ENCODE assay signal across 1 cellular context in the genomic region with DNA sequence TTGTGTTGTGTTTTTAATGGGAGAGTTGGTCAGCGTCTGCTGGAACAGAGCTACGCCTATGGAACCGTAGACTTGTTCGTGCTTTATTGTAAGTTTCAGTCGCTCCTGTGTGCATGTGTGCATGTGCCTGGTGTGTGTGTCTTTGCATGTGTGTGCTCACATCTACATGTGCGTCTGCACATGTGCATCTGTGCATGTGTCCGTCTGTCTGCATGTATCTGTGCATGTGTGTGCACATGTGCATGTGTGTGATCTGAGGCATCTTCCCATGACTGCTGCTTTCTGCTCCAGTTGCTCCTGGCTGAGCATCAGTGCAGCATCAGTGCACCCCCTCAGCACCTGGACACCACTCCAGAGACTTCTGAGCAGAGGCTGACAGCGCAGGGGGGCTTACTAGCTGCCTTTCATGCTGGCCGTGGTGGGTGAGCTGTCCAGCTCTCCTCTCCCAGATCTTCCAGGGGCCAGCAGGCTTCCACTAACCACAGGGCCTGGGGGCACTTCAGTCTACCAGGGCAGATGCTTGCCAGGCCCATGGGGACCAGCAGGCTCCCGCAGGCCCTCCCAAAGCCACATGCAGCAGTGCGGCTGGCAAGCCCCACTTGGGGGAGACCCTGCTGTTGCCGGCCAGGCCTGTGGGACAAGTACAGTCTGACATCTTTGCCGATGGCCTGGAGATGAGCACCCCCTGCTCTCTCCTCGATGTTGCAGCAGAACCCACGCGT.
TF ChIP-seq lines count a peak whose summit lies in the region.

No MANE protein-coding gene starts in this region.

TF ChIP-seq in endothelial cell of umbilical vein, 7 proteins besides CTCF, POLR2A, EP300 and RAD21:
- TF ChIP-seq GATA2 (IDR thresholded peaks at IDR 0.05; ENCODE audit: insufficient read depth, insufficient read length, low read depth, low read length), result no peak
- TF ChIP-seq, protein P1, sequence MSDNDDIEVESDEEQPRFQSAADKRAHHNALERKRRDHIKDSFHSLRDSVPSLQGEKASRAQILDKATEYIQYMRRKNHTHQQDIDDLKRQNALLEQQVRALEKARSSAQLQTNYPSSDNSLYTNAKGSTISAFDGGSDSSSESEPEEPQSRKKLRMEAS (IDR thresholded peaks at IDR 0.05; ENCODE audit: insufficient read depth, insufficient read length), result peak; percentile 50
